24 cellular contexts compared by ENCODE assay signal in the genomic region with DNA sequence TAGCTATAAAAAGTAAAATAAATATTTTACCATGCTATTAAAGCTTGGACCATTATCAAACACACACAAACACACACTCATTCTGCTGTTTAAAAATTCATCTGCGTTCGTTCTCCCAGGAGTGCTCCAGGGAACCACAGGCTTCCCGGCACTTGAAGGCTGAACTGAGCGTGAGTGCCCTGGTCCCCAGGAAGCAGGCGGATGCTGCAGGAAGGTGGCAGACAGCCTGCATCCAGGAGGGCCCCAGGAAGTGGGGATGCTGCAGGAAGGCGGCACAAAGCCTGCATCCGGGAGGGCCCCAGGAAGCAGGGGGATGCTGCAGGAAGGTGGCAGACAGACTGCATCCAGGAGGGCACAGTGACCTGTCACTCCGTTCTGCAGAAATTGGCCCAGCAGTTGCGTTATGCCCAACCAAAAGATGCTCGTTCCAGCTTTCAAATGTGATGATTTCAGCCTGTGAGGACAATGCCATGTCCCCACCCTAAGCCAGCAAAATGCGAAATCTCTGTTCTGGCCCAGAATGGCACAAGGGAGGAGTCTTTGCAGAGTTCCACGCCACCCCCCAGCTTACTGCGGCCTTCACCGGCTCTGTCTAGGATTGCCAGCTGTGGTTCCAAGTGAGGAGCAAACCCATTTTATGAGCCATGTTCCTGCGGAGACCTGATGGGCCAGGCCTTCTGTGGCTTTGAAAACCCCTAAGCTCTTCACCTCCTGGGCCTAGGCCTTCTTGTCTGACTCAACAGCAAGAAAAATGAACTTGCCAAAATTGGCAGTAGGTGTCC.
DNase-seq lines count a peak whose midpoint lies in the region; ATAC-seq, FAIRE-seq and TF ChIP-seq lines count a peak whose summit lies in the region.
"Had no signal": no experiment of that assay in that cellular context is flagged by ENCODE, and none has a peak within 500 bp of the region (broad histone marks: within the 10 kb centered on the region; RNA-seq: fewer than 3 reads in every experiment).

No MANE protein-coding gene starts in this region.

- H4K5ac ChIP-seq in H1 (ENCODE audit: insufficient read length, low read depth, low read length) = no peak overlapping the region

- no peak overlapping the region for H3K9ac ChIP-seq in H1 (replicated peaks in 1 of 4; ENCODE audit: extremely low read depth in 1 of 4, low read depth in 3 of 4, low read length in 3 of 4)
- H3K9ac ChIP-seq: SK-N-SH had no signal

- TF ChIP-seq EP300 in H1 (IDR thresholded peaks at IDR 0.05; ENCODE audit: borderline replicate concordance in 1 of 2, low read depth in 2 of 2, low read length in 2 of 2) = no peak

- peak overlapping the region in 1 of 10 donors; percentile 43 for H3K27ac Mint-ChIP-seq in naive thymus-derived CD8-positive, alpha-beta T cell
- H3K27ac Mint-ChIP-seq: CD4-positive, alpha-beta memory T cell; T-helper 1 cell treated with Interleukin-12 subunit alpha and Interleukin-12 subunit beta and Interleukin-4 antibody, amounts not matched to agents 30 μg/mL and 1 μg/mL, for 36 hours had no signal

- H2BK12ac ChIP-seq in H1 (ENCODE audit: low read depth, low read length) = no peak overlapping the region

- no peak for TF ChIP-seq POLR2A in H1 (IDR thresholded peaks at IDR 0.05; ENCODE audit: control extremely low read depth in 1 of 2, low read depth in 2 of 2, low read length in 2 of 2)
- TF ChIP-seq POLR2A in vagina (IDR thresholded peaks at IDR 0.05) = no peak

- POLR2A ChIA-PET in H1 (lab: Charles Lee; ENCODE audit: partially characterized antibody) = no interaction called here
- POLR2A ChIA-PET in naive thymus-derived CD8-positive, alpha-beta T cell (lab: Charles Lee) = no interaction called here

- intact Hi-C loops in vagina (cut with DNase I) = no loop called here

- H3K23ac ChIP-seq in H1 (ENCODE audit: insufficient read length) = no peak overlapping the region

- no peak overlapping the region for H3K4me3 Mint-ChIP-seq in naive thymus-derived CD8-positive, alpha-beta T cell
- H3K4me3 Mint-ChIP-seq: CD4-positive, alpha-beta memory T cell; T-helper 1 cell treated with Interleukin-12 subunit alpha and Interleukin-12 subunit beta and Interleukin-4 antibody, amounts not matched to agents 30 μg/mL and 1 μg/mL, for 36 hours had no signal

- no peak for FAIRE-seq in H1 (lab: Jason Lieb, UNC)
- FAIRE-seq: GM12892, GM19239, HepG2 had no signal

- no peaks in the 10 kb centered on the region for H3K79me1 ChIP-seq in H1 (ENCODE audit: low read depth, low read length)

- H3K23me2 ChIP-seq in H1 (ENCODE audit: low read depth, low read length) = no peaks in the 10 kb centered on the region

- 0 out of 2 replicates have a peak overlapping the region, but pooled peaks have one; percentile 52 for H2BK5ac ChIP-seq in H1 (ENCODE audit: low read depth, low read length)

- H2BK20ac ChIP-seq in H1 (ENCODE audit: low read length) = no peak overlapping the region

- H4K20me1 ChIP-seq in H1 (replicated peaks in 1 of 2; ENCODE audit: control insufficient read depth in 1 of 2, insufficient read depth in 2 of 2, low read length in 2 of 2) = no peaks in the 10 kb centered on the region

- H2AFZ ChIP-seq in H1 (ENCODE audit: low read length) = no peak overlapping the region

- no peak for TF ChIP-seq CTCF in LNCaP clone FGC (IDR thresholded peaks at IDR 0.05; ENCODE audit: control insufficient read depth, extremely low read depth, insufficient read depth)
- no peak for TF ChIP-seq CTCF in H1 (IDR thresholded peaks at IDR 0.05; ENCODE audit: control extremely low read depth in 1 of 3, insufficient read depth in 1 of 3, low read depth in 1 of 3, low read length in 3 of 3)
- TF ChIP-seq CTCF in vagina (IDR thresholded peaks at IDR 0.05) = no peak

- WGBS in H1 (ENCODE audit: extremely low coverage in 1 of 2, insufficient coverage in 1 of 2, insufficient read length in 1 of 2, insufficient replicate concordance in 2 of 2, low coverage in 1 of 2, low lambda C conversion rate in 2 of 2, missing lambda C conversion rate in 1 of 2), 2 experiments = 91% methylated on average over 14 of the region's 15 CpGs; no CpG with 5 or more reads in 1 of the 2 experiments

- H3K9me3 ChIP-seq in H1 (ENCODE audit: insufficient read depth in 2 of 2, low read depth in 1 of 2, low read length in 1 of 2) = no peaks in the 10 kb centered on the region
- no peaks in the 10 kb centered on the region for H3K9me3 ChIP-seq in vagina
- H3K9me3 ChIP-seq: Caco-2, MG63, SK-N-SH had no signal

- no peaks in the 10 kb centered on the region for H3K79me2 ChIP-seq in H1 (ENCODE audit: control insufficient read depth in 1 of 2, insufficient read depth in 2 of 2, low read length in 2 of 2)

- peaks cover 0 to 4% (median 1%) of the 10 kb centered on the region in 4 donors for H3K4me1 Mint-ChIP-seq in naive thymus-derived CD8-positive, alpha-beta T cell
- H3K4me1 Mint-ChIP-seq: CD4-positive, alpha-beta memory T cell had no signal

- no peak for ATAC-seq in naive thymus-derived CD8-positive, alpha-beta T cell
- ATAC-seq: HepG2, PC-3 had no signal

- H4K91ac ChIP-seq in H1 (replicated peaks; ENCODE audit: insufficient read length, low read length) = no peak overlapping the region

- no peak overlapping the region for H4K8ac ChIP-seq in H1 (ENCODE audit: extremely low read depth, insufficient read depth, low read length)

- H3K4ac ChIP-seq in H1 (replicated peaks; ENCODE audit: insufficient read length, low read depth, low read length) = no peak overlapping the region

- no peak overlapping the region for H3K18ac ChIP-seq in H1 (ENCODE audit: extremely low read depth, low read length)

- no peak overlapping the region for H2BK120ac ChIP-seq in H1 (replicated peaks; ENCODE audit: low read depth, low read length)

- no peak overlapping the region for H2AK5ac ChIP-seq in H1 (ENCODE audit: low read depth, low read length)

- H3K14ac ChIP-seq in H1 (ENCODE audit: insufficient read length) = no peak overlapping the region

- H3K56ac ChIP-seq in H1 (replicated peaks; ENCODE audit: insufficient read length, low read depth, low read length) = no peak overlapping the region

- no peaks in the 10 kb centered on the region for H3K36me3 Mint-ChIP-seq in naive thymus-derived CD8-positive, alpha-beta T cell
- H3K36me3 Mint-ChIP-seq: CD4-positive, alpha-beta memory T cell had no signal

- H3K27ac ChIP-seq in H1 (ENCODE audit: low read depth, low read length) (no peak overlapping the region), vagina (peak overlapping the region; percentile 33)

- no peak overlapping the region for H3K4me2 ChIP-seq in H1 (ENCODE audit: insufficient read depth in 1 of 2, low read depth in 2 of 2, low read length in 2 of 2)
- H3K4me2 ChIP-seq: SK-N-SH had no signal

- TF ChIP-seq RAD21 in H1 (IDR thresholded peaks at IDR 0.05 in 1 of 2, conservative IDR thresholded peaks at IDR 0.05 in 1 of 2; ENCODE audit: low read depth in 2 of 2, low read length in 2 of 2) = no peak

- CTCF ChIA-PET in H1 (lab: Charles Lee; ENCODE audit: partially characterized antibody) = interaction anchor here (1.1 to 1.7 kb wide), 5 partner anchors 9 to 361 kb away, joined by 3 to 5 read pairs (median 3); no protein-coding TSS in a partner anchor

- no peak overlapping the region; the same call in 1 of the 2 replicates for H3K4me3 ChIP-seq in LNCaP clone FGC (ENCODE audit: low read depth, low read length)
- no peak overlapping the region for H3K4me3 ChIP-seq in H1 (ENCODE audit: extremely low read depth in 1 of 4, insufficient read depth in 2 of 4, low read depth in 3 of 4, low read length in 4 of 4)
- H3K4me3 ChIP-seq in vagina = no peak overlapping the region
- H3K4me3 ChIP-seq: MG63 had no signal

- no peaks in the 10 kb centered on the region for H3K27me3 Mint-ChIP-seq in naive thymus-derived CD8-positive, alpha-beta T cell
- H3K27me3 Mint-ChIP-seq: CD4-positive, alpha-beta memory T cell had no signal

- peak; percentile 7 for DNase-seq in NCI-H748 (lab: John Stamatoyannopoulos, UW; ENCODE audit: unreplicated experiment)
- no peak for DNase-seq in NCI-H748 treated with DMSO at 0.1 percent for 48 hours (lab: John Stamatoyannopoulos, UW)
- DNase-seq in LNCaP clone FGC (ENCODE audit: low read depth) = peak; percentile 44
- no peak for DNase-seq in H1 (ENCODE audit: low read depth in 1 of 2, low spot score in 2 of 2)
- no peak for DNase-seq in vagina (ENCODE audit: extremely low spot score in 2 of 2)
- DNase-seq in nucleus accumbens (lab: John Stamatoyannopoulos, UW) = no peak
- no peak for DNase-seq in naive thymus-derived CD8-positive, alpha-beta T cell
- DNase-seq: C1 segment of cervical spinal cord; Caco-2; CD4-positive, alpha-beta memory T cell; KBM-7; MG63; NCI-H1105 treated with DMSO at 0.1 percent for 48 hours; NCI-H1694 treated with DMSO at 0.1 percent for 48 hours; NCI-H510A; NCI-H69; NK-92 treated with Interleukin-12 subunit alpha and Interleukin-12 subunit beta, amount 100 ng/mL, for 24 hours; PC-3; SK-N-SH; SW 1271 had no signal

- H3K4me1 ChIP-seq in H1 (replicated peaks in 1 of 4; ENCODE audit: control insufficient read depth in 3 of 4, insufficient read depth in 4 of 4, low read length in 3 of 4) (no peaks in the 10 kb centered on the region), vagina (peaks cover 5% of the 10 kb centered on the region)
- H3K4me1 ChIP-seq: Caco-2 had no signal

- no peak overlapping the region for H2BK15ac ChIP-seq in H1 (ENCODE audit: low read length)

- no peaks in the 10 kb centered on the region for H3K36me3 ChIP-seq in H1 (ENCODE audit: control insufficient read depth in 2 of 4, insufficient read depth in 4 of 4, low read length in 3 of 4)
- no peaks in the 10 kb centered on the region for H3K36me3 ChIP-seq in vagina
- H3K36me3 ChIP-seq: MG63 had no signal

- H3K27me3 ChIP-seq in H1 (replicated peaks in 1 of 4; ENCODE audit: control insufficient read depth in 3 of 4, extremely low read depth in 1 of 4, insufficient read depth in 3 of 4, low read length in 3 of 4) (no peaks in the 10 kb centered on the region; a peak in 1 of 7 replicates), vagina (no peaks in the 10 kb centered on the region)
- H3K27me3 ChIP-seq: MG63 had no signal

- H3K9me3 Mint-ChIP-seq in naive thymus-derived CD8-positive, alpha-beta T cell = no peaks in the 10 kb centered on the region
- H3K9me3 Mint-ChIP-seq: CD4-positive, alpha-beta memory T cell; T-helper 1 cell treated with Interleukin-12 subunit alpha and Interleukin-12 subunit beta and Interleukin-4 antibody, amounts not matched to agents 30 μg/mL and 1 μg/mL, for 36 hours had no signal

TF ChIP-seq in H1, 55 proteins besides CTCF, POLR2A, EP300 and RAD21 (continues in another document):
- TF ChIP-seq BRCA1 (IDR thresholded peaks at IDR 0.05; ENCODE audit: low read depth, low read length) (no peak), JUN (IDR thresholded peaks at IDR 0.05; ENCODE audit: low read depth, low read length) (no peak), SIRT6 (IDR thresholded peaks at IDR 0.05; ENCODE audit: low read length) (no peak), NRF1 (IDR thresholded peaks at IDR 0.05; ENCODE audit: low read depth, low read length) (no peak)
- TF ChIP-seq, protein P1, sequence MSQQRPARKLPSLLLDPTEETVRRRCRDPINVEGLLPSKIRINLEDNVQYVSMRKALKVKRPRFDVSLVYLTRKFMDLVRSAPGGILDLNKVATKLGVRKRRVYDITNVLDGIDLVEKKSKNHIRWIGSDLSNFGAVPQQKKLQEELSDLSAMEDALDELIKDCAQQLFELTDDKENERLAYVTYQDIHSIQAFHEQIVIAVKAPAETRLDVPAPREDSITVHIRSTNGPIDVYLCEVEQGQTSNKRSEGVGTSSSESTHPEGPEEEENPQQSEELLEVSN (IDR thresholded peaks at IDR 0.05) = no peak

Comparison
In these comparisons a context has a peak if more than half of its experiments do, and no peak if none do; other contexts are left out.
1. DNase-seq: peak in NCI-H748 (single experiment) and LNCaP clone FGC (single experiment); none in NCI-H748 treated with DMSO at 0.1 percent for 48 hours (single experiment), H1 (0 of 2), vagina (0 of 2), nucleus accumbens (0 of 56) and naive thymus-derived CD8-positive, alpha-beta T cell (0 of 10).